ENCODE assay signal across 7 cellular contexts in genomic region chr6:91137286-91137685, GRCh38.
"Had no signal": no experiment of that assay in that cellular context is flagged by ENCODE, and none has a peak within 500 bp of the region (broad histone marks: within the 10 kb centered on the region; RNA-seq: fewer than 3 reads in every experiment).

No MANE protein-coding gene starts in this region.

- H3K9ac ChIP-seq: GM23248 had no signal

- DNase-seq: GM23248, GOT3, H7, HFFc6, IMR-90 had no signal

- H3K36me3 ChIP-seq: HAP-1 had no signal

- H3K27ac ChIP-seq: GM23248 had no signal

- H3K9me3 ChIP-seq: HAP-1 had no signal

- H3K4me3 ChIP-seq: GM23248, HAP-1 had no signal

- H2AFZ ChIP-seq: GM23248 had no signal

- ATAC-seq: HCT116 had no signal
